Comparison of ENCODE assay signal across 12 cellular contexts in the genomic region with DNA sequence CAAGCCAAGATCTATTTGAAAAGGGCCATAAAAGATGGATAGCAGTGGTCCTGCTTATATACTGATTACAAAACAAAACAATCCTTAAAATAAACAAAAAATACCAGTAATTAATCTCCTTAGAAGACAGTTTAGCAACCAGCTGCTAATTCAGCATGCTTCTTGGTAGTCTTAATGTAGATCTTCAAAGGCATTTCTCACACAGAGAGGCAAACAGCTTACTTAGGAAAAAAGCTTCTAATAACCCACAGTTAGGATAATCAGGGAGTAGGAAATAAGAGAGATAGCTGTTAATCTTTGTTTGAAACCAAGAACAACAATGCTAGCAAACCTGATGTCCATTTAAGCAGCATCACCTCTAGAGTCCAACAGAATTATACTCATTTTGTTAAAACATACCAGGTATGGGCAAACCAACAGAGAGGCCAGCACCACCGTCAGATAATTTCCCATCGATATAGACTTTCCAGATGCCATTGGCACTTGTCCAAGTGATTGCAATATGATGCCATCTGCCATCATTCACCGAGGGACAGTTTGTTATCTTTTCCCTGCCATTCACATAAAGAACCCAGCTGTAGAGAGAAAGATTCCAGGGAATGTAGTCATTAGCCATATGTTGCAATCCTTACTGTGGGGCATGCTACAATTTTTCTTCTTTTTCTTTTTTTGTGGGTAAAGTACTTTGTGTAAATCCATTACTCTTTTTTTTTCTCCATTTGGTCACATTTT.
A peak's percentile ranks its signal among the peaks of the same experiment; 100 is the strongest.
DNase-seq lines count a peak whose midpoint lies in the region; ATAC-seq lines count a peak whose summit lies in the region.
"Had no signal": no experiment of that assay in that cellular context is flagged by ENCODE, and none has a peak within 500 bp of the region (broad histone marks: within the 10 kb centered on the region; RNA-seq: fewer than 3 reads in every experiment).

No MANE protein-coding gene starts in this region.

- peaks cover 2 to 16% of the 10 kb centered on the region in 2 donors for H3K9me3 Mint-ChIP-seq in effector memory CD8-positive, alpha-beta T cell
- peaks cover 5% of the 10 kb centered on the region for H3K9me3 Mint-ChIP-seq in activated CD4-positive, alpha-beta T cell treated with anti-CD3 and anti-CD28 coated beads, Interleukin-2, amount 10 ng/mL, durations not matched to agents 24 days and 14 days

- no peak overlapping the region for H3K4me3 Mint-ChIP-seq in effector memory CD8-positive, alpha-beta T cell
- no peak overlapping the region for H3K4me3 Mint-ChIP-seq in activated CD4-positive, alpha-beta T cell treated with anti-CD3 and anti-CD28 coated beads, Interleukin-2, amount 10 ng/mL, durations not matched to agents 24 days and 14 days

- H3K27ac Mint-ChIP-seq in effector memory CD8-positive, alpha-beta T cell, result no peak overlapping the region
- H3K27ac Mint-ChIP-seq in activated CD4-positive, alpha-beta T cell treated with anti-CD3 and anti-CD28 coated beads, Interleukin-2, amount 10 ng/mL, durations not matched to agents 24 days and 14 days, result no peak overlapping the region

- no peaks in the 10 kb centered on the region for H3K36me3 Mint-ChIP-seq in effector memory CD8-positive, alpha-beta T cell (ENCODE audit: insufficient read depth)
- no peaks in the 10 kb centered on the region for H3K36me3 Mint-ChIP-seq in activated CD4-positive, alpha-beta T cell treated with anti-CD3 and anti-CD28 coated beads, Interleukin-2, amount 10 ng/mL, durations not matched to agents 24 days and 14 days (ENCODE audit: low read depth)

- DNase-seq in COLO668 (lab: John Stamatoyannopoulos, UW; ENCODE audit: unreplicated experiment), result peak; percentile 70
- DNase-seq in M059J (ENCODE audit: low read depth), result peak; percentile 65
- DNase-seq in SK-N-DZ (ENCODE audit: low spot score), result peak; percentile 61
- peak; percentile 40 for DNase-seq in glomerular visceral epithelial cell (ENCODE audit: extremely low spot score)
- no peak for DNase-seq in effector memory CD8-positive, alpha-beta T cell
- DNase-seq in mucosa of gallbladder (ENCODE audit: low spot score), result no peak
- DNase-seq in stimulated activated CD4-positive, alpha-beta T cell treated with anti-CD3 and anti-CD28 coated beads, Interleukin-4, amount 100 ng/mL, for 1 hour, result no peak
- no peak for DNase-seq in activated CD4-positive, alpha-beta T cell treated with anti-CD3 and anti-CD28 coated beads, Interleukin-2, amount 10 ng/mL, durations not matched to agents 24 days and 14 days
- DNase-seq: activated T-cell treated with anti-CD3 and anti-CD28 coated beads for 4 hours, kidney, posterior cingulate gyrus, T-helper 2 cell had no signal

- intact Hi-C loops in activated CD4-positive, alpha-beta T cell treated with anti-CD3 and anti-CD28 coated beads, Interleukin-2, amount 10 ng/mL, durations not matched to agents 24 days and 14 days (cut with micrococcal nuclease), result no loop called here

- no peaks in the 10 kb centered on the region for H3K4me1 Mint-ChIP-seq in effector memory CD8-positive, alpha-beta T cell (ENCODE audit: low read depth in 2 of 2)
- H3K4me1 Mint-ChIP-seq in activated CD4-positive, alpha-beta T cell treated with anti-CD3 and anti-CD28 coated beads, Interleukin-2, amount 10 ng/mL, durations not matched to agents 24 days and 14 days, result peaks cover 2% of the 10 kb centered on the region

- ATAC-seq in effector memory CD8-positive, alpha-beta T cell (replicated peaks), result no peak

- no peaks in the 10 kb centered on the region for H3K27me3 Mint-ChIP-seq in effector memory CD8-positive, alpha-beta T cell
- H3K27me3 Mint-ChIP-seq in activated CD4-positive, alpha-beta T cell treated with anti-CD3 and anti-CD28 coated beads, Interleukin-2, amount 10 ng/mL, durations not matched to agents 24 days and 14 days, result no peaks in the 10 kb centered on the region

Comparison
In these comparisons a context has a peak if more than half of its experiments do, and no peak if none do; other contexts are left out.
1. DNase-seq: peak in COLO668 (single experiment), M059J (single experiment), SK-N-DZ (single experiment) and glomerular visceral epithelial cell (single experiment); none in effector memory CD8-positive, alpha-beta T cell (0 of 3), mucosa of gallbladder (single experiment), stimulated activated CD4-positive, alpha-beta T cell treated with anti-CD3 and anti-CD28 coated beads, Interleukin-4, amount 100 ng/mL, for 1 hour (single experiment) and activated CD4-positive, alpha-beta T cell treated with anti-CD3 and anti-CD28 coated beads, Interleukin-2, amount 10 ng/mL, durations not matched to agents 24 days and 14 days (single experiment).